Comparison of ENCODE assay signal across 11 cellular contexts in genomic region chr17:9640388-9640787, GRCh38. TPM values are rescaled to one million over a fixed set of nuclear protein-coding genes. Genes with fewer than 3 reads are reported as not detected.
DNase-seq lines count a peak whose midpoint lies in the region; ATAC-seq, FAIRE-seq and TF ChIP-seq lines count a peak whose summit lies in the region.
"Not testable (repeated sequence)": the region's sequence is repeated elsewhere in the genome, so short reads cannot be mapped to it uniquely, and the experiment has no call there.
"Had no signal": no experiment of that assay in that cellular context is flagged by ENCODE, and none has a peak within 500 bp of the region (broad histone marks: within the 10 kb centered on the region; RNA-seq: fewer than 3 reads in every experiment).

No MANE protein-coding gene starts in this region.

- not testable (repeated sequence) for H3K9me3 Mint-ChIP-seq in activated T-cell treated with anti-CD3 and anti-CD28 coated beads, Interleukin-2, amount 50 U/mL, for 4 hours; endodermal cell; osteocyte (ENCODE audit: unreplicated experiment)

- not testable (repeated sequence) for H3K4ac ChIP-seq in H1 (replicated peaks; ENCODE audit: insufficient read length, low read depth, low read length)

- H2AK5ac ChIP-seq in H1 (ENCODE audit: low read depth, low read length): not testable (repeated sequence)

- not testable (repeated sequence) for H2BK5ac ChIP-seq in H1 (ENCODE audit: low read depth, low read length)

- not testable (repeated sequence) for H3K36me3 Mint-ChIP-seq in activated T-cell treated with anti-CD3 and anti-CD28 coated beads, Interleukin-2, amount 50 U/mL, for 4 hours (ENCODE audit: insufficient read depth); endodermal cell (ENCODE audit: low read depth); osteocyte (ENCODE audit: unreplicated experiment)

- H2BK15ac ChIP-seq in H1 (ENCODE audit: low read length): not testable (repeated sequence)

- H3K27me3 Mint-ChIP-seq in activated T-cell treated with anti-CD3 and anti-CD28 coated beads, Interleukin-2, amount 50 U/mL, for 4 hours (ENCODE audit: low read depth): peaks cover 32% of the 10 kb centered on the region
- not testable (repeated sequence) for H3K27me3 Mint-ChIP-seq in endodermal cell (ENCODE audit: insufficient read depth); osteocyte (ENCODE audit: unreplicated experiment)

- in situ Hi-C loops in K562 (cut with MboI): loop anchor here (5.0 kb wide), 1 partner anchor 48 kb away; no protein-coding TSS in a partner anchor
- in situ Hi-C loops in HepG2 (cut with HindIII; ENCODE audit: extremely low pct_ligation_motif_present, low pct_unique_long_range_greater_than_20kb): not testable (repeated sequence)

- not testable (repeated sequence) for H3K18ac ChIP-seq in H1 (ENCODE audit: extremely low read depth, low read length)

- not testable (repeated sequence) for H4K20me1 ChIP-seq in K562 (replicated peaks; ENCODE audit: control insufficient read depth, insufficient read depth, low read length); H1 (replicated peaks in 1 of 2; ENCODE audit: control insufficient read depth in 1 of 2, insufficient read depth in 2 of 2, low read length in 2 of 2); HepG2 (ENCODE audit: insufficient read depth, low read length)

- ATAC-seq in A549; activated T-cell treated with anti-CD3 and anti-CD28 coated beads, Interleukin-2, amount 50 U/mL, for 4 hours; K562; HepG2: not testable (repeated sequence)

- H3K23me2 ChIP-seq in H1 (ENCODE audit: low read depth, low read length): not testable (repeated sequence)

- not testable (repeated sequence) for H4K5ac ChIP-seq in H1 (ENCODE audit: insufficient read length, low read depth, low read length)

- H3K56ac ChIP-seq in H1 (replicated peaks; ENCODE audit: insufficient read length, low read depth, low read length): not testable (repeated sequence)

- intact Hi-C loops in K562 (cut with micrococcal nuclease): not testable (repeated sequence)
- intact Hi-C loops in HepG2 (cut with micrococcal nuclease; ENCODE audit: unreplicated experiment): loop anchor here (10.0 kb wide), 1 partner anchor 66 kb away; the partner anchor contains the start of genes CFAP52 and STX8

- WGBS in A549 (ENCODE audit: missing lambda C conversion rate): 64% methylated on average over 5 of the region's 5 CpGs
- WGBS in K562 (ENCODE audit: insufficient coverage, low coverage, missing lambda C conversion rate): 2% methylated on average over 5 of the region's 5 CpGs
- WGBS in H1 (ENCODE audit: extremely low coverage in 1 of 2, insufficient coverage in 1 of 2, insufficient read length in 1 of 2, insufficient replicate concordance in 2 of 2, low coverage in 1 of 2, low lambda C conversion rate in 2 of 2, missing lambda C conversion rate in 1 of 2), 2 experiments: 98% methylated on average over 5 of the region's 5 CpGs; no CpG with 5 or more reads in 1 of the 2 experiments
- WGBS in endodermal cell (ENCODE audit: insufficient coverage in 1 of 2, insufficient read length in 1 of 2), 2 experiments: 85 to 94% methylated on average over 4 to 5 of the region's 5 CpGs
- 17% methylated on average over 5 of the region's 5 CpGs for WGBS in HepG2 (ENCODE audit: low lambda C conversion rate)

- H3K79me1 ChIP-seq in H1 (ENCODE audit: low read depth, low read length): not testable (repeated sequence)

- not testable (repeated sequence) for H3K79me2 ChIP-seq in K562 (ENCODE audit: control insufficient read depth, insufficient read depth, low read length); H1 (ENCODE audit: control insufficient read depth in 1 of 2, insufficient read depth in 2 of 2, low read length in 2 of 2); HepG2 (ENCODE audit: insufficient read depth, low read length)

- not testable (repeated sequence) for H3K4me3 ChIP-seq in A549; HEK293 (ENCODE audit: low read depth, low read length); K562; H1 (ENCODE audit: extremely low read depth in 1 of 4, insufficient read depth in 2 of 4, low read depth in 3 of 4, low read length in 4 of 4); endodermal cell (ENCODE audit: low read length); HepG2 (replicated peaks in 1 of 3; ENCODE audit: insufficient read depth in 1 of 3, low read depth in 2 of 3, low read length in 3 of 3)

- not testable (repeated sequence) for H3K27ac Mint-ChIP-seq in endodermal cell; osteocyte (ENCODE audit: unreplicated experiment)

- not testable (repeated sequence) for H3K14ac ChIP-seq in H1 (ENCODE audit: insufficient read length)

- not testable (repeated sequence) for FAIRE-seq in A549 (lab: Jason Lieb, UNC); K562 (lab: Jason Lieb, UNC); H1 (lab: Jason Lieb, UNC); HepG2 (lab: Jason Lieb, UNC)

- TF ChIP-seq CTCF in A549 (IDR thresholded peaks at IDR 0.05); HEK293 (tag by site-specific recombination; IDR thresholded peaks at IDR 0.05); K562 (IDR thresholded peaks at IDR 0.05 in 2 of 3, conservative IDR thresholded peaks at IDR 0.05 in 1 of 3; ENCODE audit: insufficient read depth in 2 of 3, low read depth in 1 of 3, low read length in 3 of 3); H1 (IDR thresholded peaks at IDR 0.05; ENCODE audit: control extremely low read depth in 1 of 3, insufficient read depth in 1 of 3, low read depth in 1 of 3, low read length in 3 of 3); endodermal cell (conservative IDR thresholded peaks at IDR 0.05); HepG2 (CRISPR knock-in tag; IDR thresholded peaks at IDR 0.05); osteocyte (IDR thresholded peaks at IDR 0.05): not testable (repeated sequence)

- H3K23ac ChIP-seq in H1 (ENCODE audit: insufficient read length): not testable (repeated sequence)

- H2BK12ac ChIP-seq in H1 (ENCODE audit: low read depth, low read length): not testable (repeated sequence)

- H2BK20ac ChIP-seq in H1 (ENCODE audit: low read length): not testable (repeated sequence)

- not testable (repeated sequence) for TF ChIP-seq RAD21 in A549 (conservative IDR thresholded peaks at IDR 0.05 in 1 of 2, IDR thresholded peaks at IDR 0.05 in 1 of 2); K562 (CRISPR knock-in tag; conservative IDR thresholded peaks at IDR 0.05 in 1 of 2, IDR thresholded peaks at IDR 0.05 in 1 of 2); H1 (IDR thresholded peaks at IDR 0.05 in 1 of 2, conservative IDR thresholded peaks at IDR 0.05 in 1 of 2; ENCODE audit: low read depth in 2 of 2, low read length in 2 of 2); HepG2 (CRISPR knock-in tag; IDR thresholded peaks at IDR 0.05)

- not testable (repeated sequence) for H3K4me1 ChIP-seq in A549; HEK293 (ENCODE audit: control insufficient read depth, insufficient read depth, low read length); K562 (replicated peaks in 1 of 2; ENCODE audit: control insufficient read depth in 2 of 2, insufficient read depth in 2 of 2, low read length in 2 of 2); H1 (replicated peaks in 1 of 4; ENCODE audit: control insufficient read depth in 3 of 4, insufficient read depth in 4 of 4, low read length in 3 of 4); endodermal cell (ENCODE audit: control insufficient read depth, insufficient read depth, low read length)
- H3K4me1 ChIP-seq in HepG2 (ENCODE audit: insufficient read depth, low read length): peaks cover 15% of the 10 kb centered on the region

- BruUV-seq in K562 (replicated peaks; lab: Mats Ljungman, UMichigan); HepG2 (replicated peaks; lab: Mats Ljungman, UMichigan): not testable (repeated sequence)

- peak overlapping the region; percentile 22 for H3K4me3 Mint-ChIP-seq in activated T-cell treated with anti-CD3 and anti-CD28 coated beads, Interleukin-2, amount 50 U/mL, for 4 hours
- not testable (repeated sequence) for H3K4me3 Mint-ChIP-seq in endodermal cell; osteocyte (ENCODE audit: unreplicated experiment)

- not testable (repeated sequence) for H4K91ac ChIP-seq in H1 (replicated peaks; ENCODE audit: insufficient read length, low read length)

- DNase-seq in A549 (ENCODE audit: low read depth in 1 of 2, low spot score in 1 of 2); activated T-cell treated with anti-CD3 and anti-CD28 coated beads, Interleukin-2, amount 50 U/mL, for 4 hours; K562 (ENCODE audit: extremely low read depth in 1 of 4, low spot score in 3 of 4); H1 (ENCODE audit: low read depth in 1 of 2, low spot score in 2 of 2); HepG2 (ENCODE audit: low spot score): not testable (repeated sequence)
- peak; percentile 5 for DNase-seq in endodermal cell
- peak; percentile 7 for DNase-seq in osteocyte (ENCODE audit: extremely low spot score, unreplicated experiment)

- not testable (repeated sequence) for H3K36me3 ChIP-seq in HEK293 (ENCODE audit: control insufficient read depth in 2 of 2, insufficient read depth in 1 of 2, low read length in 2 of 2); K562 (ENCODE audit: control insufficient read depth, insufficient read depth, low read length); H1 (ENCODE audit: control insufficient read depth in 2 of 4, insufficient read depth in 4 of 4, low read length in 3 of 4); endodermal cell (ENCODE audit: control insufficient read depth, insufficient read depth, low read length); HepG2 (replicated peaks in 1 of 2; ENCODE audit: control insufficient read depth in 1 of 2, insufficient read depth in 2 of 2, low read length in 2 of 2)

- POLR2A ChIA-PET in A549 (lab: Yijun Ruan, JAX); K562 (lab: Yijun Ruan, JAX); H1 (lab: Charles Lee; ENCODE audit: partially characterized antibody); HepG2 (lab: Yijun Ruan, JAX): not testable (repeated sequence)
- POLR2A ChIA-PET in HEK293 (lab: Yijun Ruan, JAX): interaction anchor here (0.5 to 1.0 kb wide), 2 partner anchors 54 to 71 kb away, joined by 4 to 8 read pairs; no protein-coding TSS in a partner anchor

- not testable (repeated sequence) for H3K27ac ChIP-seq in A549; HEK293 (ENCODE audit: extremely low read depth, low read depth, low read length); K562 (ENCODE audit: extremely low read depth, low read depth, low read length); H1 (ENCODE audit: low read depth, low read length); endodermal cell (ENCODE audit: low read depth, low read length); HepG2 (ENCODE audit: extremely low read length, insufficient read depth, low read length)

- H2AFZ ChIP-seq in K562 (ENCODE audit: low read depth, low read length); H1 (ENCODE audit: low read length); HepG2 (ENCODE audit: low read length): not testable (repeated sequence)

- not testable (repeated sequence) for H3K9ac ChIP-seq in K562 (ENCODE audit: insufficient read depth in 1 of 2, low read depth in 2 of 2, low read length in 2 of 2); H1 (replicated peaks in 1 of 4; ENCODE audit: extremely low read depth in 1 of 4, low read depth in 3 of 4, low read length in 3 of 4); endodermal cell (ENCODE audit: extremely low read depth, low read length, poor library complexity, severe bottlenecking); HepG2 (ENCODE audit: insufficient read depth, low read depth, low read length)

- not testable (repeated sequence) for H3K27me3 ChIP-seq in K562 (ENCODE audit: control insufficient read depth in 2 of 2, insufficient read depth in 2 of 2, low read length in 2 of 2); H1 (replicated peaks in 1 of 4; ENCODE audit: control insufficient read depth in 3 of 4, extremely low read depth in 1 of 4, insufficient read depth in 3 of 4, low read length in 3 of 4); endodermal cell (ENCODE audit: control insufficient read depth, insufficient read depth, low read length, poor library complexity, severe bottlenecking); HepG2 (ENCODE audit: control insufficient read depth in 1 of 2, insufficient read depth in 2 of 2, low read length in 2 of 2)

- not testable (repeated sequence) for H3K4me1 Mint-ChIP-seq in activated T-cell treated with anti-CD3 and anti-CD28 coated beads, Interleukin-2, amount 50 U/mL, for 4 hours (ENCODE audit: low read depth); endodermal cell
- peaks cover 11% of the 10 kb centered on the region for H3K4me1 Mint-ChIP-seq in osteocyte (ENCODE audit: unreplicated experiment)

- not testable (repeated sequence) for TF ChIP-seq EP300 in A549 (IDR thresholded peaks at IDR 0.05); K562 (IDR thresholded peaks at IDR 0.05; ENCODE audit: low read length); H1 (IDR thresholded peaks at IDR 0.05; ENCODE audit: borderline replicate concordance in 1 of 2, low read depth in 2 of 2, low read length in 2 of 2); HepG2 (IDR thresholded peaks at IDR 0.05; ENCODE audit: low read depth in 2 of 2, low read length in 2 of 2); HepG2 (CRISPR knock-in tag; IDR thresholded peaks at IDR 0.05; ENCODE audit: borderline replicate concordance)

- CTCF ChIA-PET in A549 (lab: Yijun Ruan, JAX); K562 (lab: Yijun Ruan, JAX; ENCODE audit: low intra/inter-chr PET ratio); HepG2 (lab: Yijun Ruan, JAX; ENCODE audit: low intra/inter-chr PET ratio, low total read pairs): not testable (repeated sequence)
- CTCF ChIA-PET in HEK293 (lab: Yijun Ruan, JAX) (interaction anchor here (1.6 kb wide), 1 partner anchor 63 kb away, joined by 8 read pairs; the partner anchor contains the start of gene CFAP52), H1 (lab: Charles Lee; ENCODE audit: partially characterized antibody) (interaction anchor here (0.8 kb wide), 1 partner anchor 63 kb away, joined by 3 read pairs; no protein-coding TSS in a partner anchor)

- H3K9me3 ChIP-seq in A549; HEK293 (ENCODE audit: control insufficient read depth, insufficient read depth, low read depth, low read length); K562 (replicated peaks; ENCODE audit: control insufficient read depth, insufficient read depth, low read depth, low read length); H1 (ENCODE audit: insufficient read depth in 2 of 2, low read depth in 1 of 2, low read length in 1 of 2); endodermal cell (ENCODE audit: control insufficient read depth, low read length); HepG2 (ENCODE audit: low read length): not testable (repeated sequence)

- not testable (repeated sequence) for H3K4me2 ChIP-seq in A549; K562 (ENCODE audit: insufficient read depth, low read length); H1 (ENCODE audit: insufficient read depth in 1 of 2, low read depth in 2 of 2, low read length in 2 of 2); HepG2 (ENCODE audit: low read depth, low read length)

- H2BK120ac ChIP-seq in H1 (replicated peaks; ENCODE audit: low read depth, low read length): not testable (repeated sequence)

- H3K9me1 ChIP-seq in K562 (ENCODE audit: control insufficient read depth, insufficient read depth, low read length): not testable (repeated sequence)

- not testable (repeated sequence) for TF ChIP-seq POLR2A in A549 (IDR thresholded peaks at IDR 0.05; ENCODE audit: low read length); K562 (conservative IDR thresholded peaks at IDR 0.05); H1 (IDR thresholded peaks at IDR 0.05; ENCODE audit: control extremely low read depth in 1 of 2, low read depth in 2 of 2, low read length in 2 of 2); HepG2 (IDR thresholded peaks at IDR 0.05; ENCODE audit: insufficient read depth in 1 of 2, low read depth in 2 of 2, low read length in 2 of 2)

- H4K8ac ChIP-seq in H1 (ENCODE audit: extremely low read depth, insufficient read depth, low read length): not testable (repeated sequence)

RNA-seq across cellular contexts. Expression of gene USP43, which starts 4.9 kb away (rescaled TPM):
- polyA plus RNA-seq in A549 (2011; rRNA removed) (3.4 and 4.9 TPM in 2 replicates), A549 (2017; fragmentation: RNase III; extraction: RNeasy Plus Mini Kit Qiagen cat#74134 plus additional on column Dnase treatment) (3.8 to 4.9 TPM (median 4.0 TPM) in 3 replicates), K562 (2011; rRNA removed) (0.04 and 0.08 TPM in 2 replicates), K562 (2014; fragmentation: Illumina TruSeq; extraction: Trizol) (0.07 and 0.10 TPM in 2 replicates), K562 (2014; fragmentation: Nextera tagmentation; extraction: Ambion mirVana) (under 1 TPM in 1 of 2 experiments, not detected in 1; 0.01 TPM), K562 (2014; rRNA removed) (0.05 TPM in 2 replicates), H1 (2011; rRNA removed) (3.0 and 5.6 TPM in 2 replicates), HepG2 (2011; rRNA removed) (1.6 and 1.7 TPM in 2 replicates)
- 3.2 and 3.9 TPM in 2 replicates for polyA plus RNA-seq in A549 (2012; cell fraction: cytosol; rRNA removed)
- 17.3 and 19.4 TPM in 2 replicates for polyA plus RNA-seq in A549 (2012; cell fraction: nucleus; rRNA removed)
- polyA minus RNA-seq in A549 (2011; rRNA and poly(A)+ RNA removed): 6.9 and 7.9 TPM in 2 replicates
- total RNA-seq in activated T-cell treated with anti-CD3 and anti-CD28 coated beads, Interleukin-2, amount 50 U/mL, for 4 hours: under 1 TPM in 2 of 3 donors, not detected in 1; 0.14 to 0.18 TPM
- 0.42 and 0.72 TPM in 2 replicates for total RNA-seq in K562 (2011; cell fraction: chromatin; rRNA removed; ENCODE audit: low replicate concordance)
- 0.39 and 0.50 TPM in 2 replicates for total RNA-seq in K562 (2011; cell fraction: nucleolus; rRNA removed)
- 0.37 and 0.61 TPM in 2 replicates for total RNA-seq in K562 (2011; cell fraction: nucleoplasm; rRNA removed)
- total RNA-seq in K562 (2014; rRNA removed) (0.05 and 0.12 TPM in 2 replicates), K562 (2014; rRNA removed; fragmentation: Illumina TruSeq; extraction: Trizol) (0.07 TPM in 1 of 2 replicates, not detected in the other), K562 (2015; rRNA removed; fragmentation: Illumina TruSeq; extraction: Trizol) (0.11 TPM in 2 replicates), K562 (2021) (0.09 and 0.18 TPM in 2 replicates), endodermal cell (10 to 100 TPM in 1 of 2 donors, 1 to 10 TPM in 1; 8.6 to 12.6 TPM), HepG2 (2016; rRNA removed; fragmentation: Illumina TruSeq; extraction: Trizol) (1.3 and 2.2 TPM in 2 replicates), osteocyte (3.8 TPM in 2 replicates)
- polyA plus RNA-seq in K562 (2011; cell fraction: cytosol; rRNA removed): 0.04 and 0.10 TPM in 2 replicates
- polyA plus RNA-seq in K562 (2011; cell fraction: nucleus; rRNA removed): 0.69 and 1.0 TPM in 2 replicates
- polyA plus RNA-seq in K562 (2012): 0.10 and 0.35 TPM in 2 replicates
- polyA minus RNA-seq in K562 (2011; rRNA and poly(A)+ RNA removed): 0.04 and 0.60 TPM in 2 replicates
- polyA minus RNA-seq in K562 (2011; cell fraction: cytosol; rRNA and poly(A)+ RNA removed): 0.46 TPM in 1 of 2 replicates, not detected in the other
- polyA minus RNA-seq in K562 (2011; cell fraction: nucleus; rRNA and poly(A)+ RNA removed): 0.13 and 0.33 TPM in 2 replicates
- 6.9 and 7.2 TPM in 2 replicates for total RNA-seq in H1 (2021; fragmentation: NEBNext Ultra II Directional; extraction: Animal tissue kit (Norgen Biotek cat#: 25700))
- 5.5 TPM for polyA plus RNA-seq in H1 (2011; cell fraction: cytosol; rRNA removed)
- 13.1 TPM for polyA plus RNA-seq in H1 (2011; cell fraction: nucleus; rRNA removed)
- 3.7 to 5.8 TPM (median 5.2 TPM) in 4 replicates for polyA plus RNA-seq in H1 (2012, experiment 1 of 2)
- 2.9 TPM for polyA plus RNA-seq in H1 (2012, experiment 2 of 2)
- 3.4 TPM for polyA plus RNA-seq in H1 (2013, experiment 1 of 2)
- 3.1 TPM for polyA plus RNA-seq in H1 (2013, experiment 2 of 2)
- 9.1 and 10.0 TPM in 2 replicates for polyA minus RNA-seq in H1 (2011; rRNA and poly(A)+ RNA removed)
- polyA minus RNA-seq in H1 (2011; cell fraction: cytosol; rRNA and poly(A)+ RNA removed): 5.4 TPM
- 7.8 TPM for polyA minus RNA-seq in H1 (2011; cell fraction: nucleus; rRNA and poly(A)+ RNA removed)
- 1.8 TPM for polyA plus RNA-seq in endodermal cell (2013, experiment 1 of 2)
- polyA plus RNA-seq in endodermal cell (2013, experiment 2 of 2): 1.9 TPM
- total RNA-seq in HepG2 (2016; cell fraction: cytosol; rRNA removed; fragmentation: Illumina TruSeq; extraction: Trizol; ENCODE audit: low read depth): 0.51 and 0.62 TPM in 2 replicates
- total RNA-seq in HepG2 (2016; cell fraction: insoluble cytoplasmic fraction; rRNA removed; fragmentation: Illumina TruSeq; extraction: Trizol): 1.5 and 2.1 TPM in 2 replicates
- total RNA-seq in HepG2 (2016; cell fraction: membrane; rRNA removed; fragmentation: Illumina TruSeq; extraction: Trizol): 0.62 and 0.68 TPM in 2 replicates
- total RNA-seq in HepG2 (2016; cell fraction: nucleus; rRNA removed; fragmentation: Illumina TruSeq; extraction: Trizol): 1.9 and 2.7 TPM in 2 replicates
- 0.46 and 0.50 TPM in 2 replicates for polyA plus RNA-seq in HepG2 (2011; cell fraction: cytosol; rRNA removed)
- 12.7 and 14.2 TPM in 2 replicates for polyA plus RNA-seq in HepG2 (2011; cell fraction: nucleus; rRNA removed)
- polyA plus RNA-seq in HepG2 (2012): 0.60 and 1.5 TPM in 2 replicates
- polyA plus RNA-seq in HepG2 (2016; cell fraction: cytosol; fragmentation: Illumina TruSeq; extraction: Trizol; ENCODE audit: low read depth): 0.05 and 0.12 TPM in 2 replicates
- 0.89 and 1.0 TPM in 2 replicates for polyA plus RNA-seq in HepG2 (2016; cell fraction: insoluble cytoplasmic fraction; fragmentation: Illumina TruSeq; extraction: Trizol; ENCODE audit: low read depth)
- polyA plus RNA-seq in HepG2 (2016; cell fraction: membrane; fragmentation: Illumina TruSeq; extraction: Trizol; ENCODE audit: low read depth): 0.13 and 0.21 TPM in 2 replicates
- polyA plus RNA-seq in HepG2 (2016; cell fraction: nucleus; fragmentation: Illumina TruSeq; extraction: Trizol; ENCODE audit: insufficient read depth, low read depth): 6.2 and 6.6 TPM in 2 replicates
- polyA minus RNA-seq in HepG2 (2011; rRNA and poly(A)+ RNA removed; ENCODE audit: low replicate concordance): 1.6 and 8.7 TPM in 2 replicates
- polyA minus RNA-seq in HepG2 (2011; cell fraction: cytosol; rRNA and poly(A)+ RNA removed): 0.79 and 0.97 TPM in 2 replicates
- 1.3 and 2.4 TPM in 2 replicates for polyA minus RNA-seq in HepG2 (2011; cell fraction: nucleus; rRNA and poly(A)+ RNA removed)
- total RNA-seq: CD4-positive, CD25-positive, alpha-beta regulatory T cell had no signal
- polyA plus RNA-seq: AG04450; CD4-positive, alpha-beta memory T cell; CD4-positive, CD25-positive, alpha-beta regulatory T cell had no signal
